ENCODE assay signal across 8 cellular contexts in genomic region chr3:113051222-113051804, GRCh38.
DNase-seq lines count a peak whose midpoint lies in the region; ATAC-seq and TF ChIP-seq lines count a peak whose summit lies in the region.

No MANE protein-coding gene starts in this region.

- H4K91ac ChIP-seq in IMR-90 (ENCODE audit: insufficient read depth, low read depth, low read length) = peak overlapping the region; percentile 48; the same call in 1 of the 2 replicates

- no peak overlapping the region for H3K4me3 Mint-ChIP-seq in nephron progenitor cell

- DNase-seq in DMS114 treated with DMSO at 0.1 percent for 48 hours (lab: John Stamatoyannopoulos, UW; ENCODE audit: unreplicated experiment) (peak; percentile 69), IMR-90 (peak; percentile 78), OCI-M1 (lab: John Stamatoyannopoulos, UW) (peak; percentile 91), activated T-cell treated with anti-CD3 and anti-CD28 coated beads for 4 hours (peak; percentile 92), fibroblast of gingiva (ENCODE audit: low read depth) (peak; percentile 69), nephron progenitor cell (peak; percentile 88)
- peak; percentile 61 to 88 (median 75) for DNase-seq in stimulated activated naive CD4-positive, alpha-beta T cell (lab: John Stamatoyannopoulos, UW)

- H4K8ac ChIP-seq in IMR-90 (ENCODE audit: low read depth in 2 of 2, low read length in 2 of 2) = peak overlapping the region in 1 of 2 experiments; percentile 26; a peak in 1 of 4 replicates

- dilution Hi-C loops in IMR-90 (cut with HindIII; ENCODE audit: low sequenced_read_pairs, unreplicated experiment) = no loop called here

- H3K27me3 Mint-ChIP-seq in nephron progenitor cell (ENCODE audit: low read depth, poor library complexity) = peaks cover 3% of the 10 kb centered on the region

- H3K36me3 Mint-ChIP-seq in nephron progenitor cell (ENCODE audit: low read depth) = peaks cover 11% of the 10 kb centered on the region

- no peak overlapping the region; the same call in 2 of the 3 replicates for H2BK15ac ChIP-seq in IMR-90 (ENCODE audit: low read depth, low read length)

- no peaks in the 10 kb centered on the region for H3K9me3 ChIP-seq in IMR-90 (ENCODE audit: control insufficient read depth, insufficient read depth, low read length)

- TF ChIP-seq RAD21 in IMR-90 (IDR thresholded peaks at IDR 0.05; ENCODE audit: low read length) = peak; percentile 96

- no peaks in the 10 kb centered on the region for H4K20me1 ChIP-seq in IMR-90 (ENCODE audit: insufficient read depth, low read length)

- WGBS in IMR-90 (ENCODE audit: extremely low coverage in 2 of 2, insufficient read length in 1 of 2), 2 experiments = 11% methylated on average over 5 of the region's 17 CpGs; no CpG with 5 or more reads in 1 of the 2 experiments

- H3K18ac ChIP-seq in IMR-90 (ENCODE audit: low read depth, low read length) = peak overlapping the region; percentile 15; the same call in 1 of the 2 replicates

- no peak overlapping the region for H3K27ac ChIP-seq in IMR-90 (ENCODE audit: insufficient read depth, low read length)

- H2BK20ac ChIP-seq in IMR-90 (ENCODE audit: low read depth, low read length) = peak overlapping the region; percentile 93

- H2AK5ac ChIP-seq in IMR-90 (ENCODE audit: low read depth, low read length) = peak overlapping the region; percentile 15; the same call in 1 of the 2 replicates

- H3K79me1 ChIP-seq in IMR-90 (ENCODE audit: low read depth in 1 of 2, low read length in 2 of 2) = no peaks in the 10 kb centered on the region

- H3K9me3 Mint-ChIP-seq in nephron progenitor cell = peaks cover 19% of the 10 kb centered on the region

- peak overlapping the region; percentile 66; the same call in 1 of the 2 replicates for H3K23ac ChIP-seq in IMR-90 (ENCODE audit: low read depth, low read length)

- ATAC-seq in GM21529 (IDR thresholded peaks at IDR 0.05; ENCODE audit: unreplicated experiment) (peak; percentile 98), IMR-90 (ENCODE audit: low read depth) (peak; percentile 85)

- peaks cover 5% of the 10 kb centered on the region for H3K4me1 ChIP-seq in IMR-90 (ENCODE audit: control insufficient read depth, insufficient read depth, low read length)

- no peaks in the 10 kb centered on the region for H3K36me3 ChIP-seq in IMR-90 (ENCODE audit: control insufficient read depth, insufficient read depth, low read length)

- no peak overlapping the region for H3K27ac Mint-ChIP-seq in nephron progenitor cell

- no peaks in the 10 kb centered on the region for H3K9me1 ChIP-seq in IMR-90 (ENCODE audit: insufficient read depth, low read length)

- no peaks in the 10 kb centered on the region for H3K4me1 Mint-ChIP-seq in nephron progenitor cell

- CTCF ChIA-PET in IMR-90 (lab: Yijun Ruan, JAX) = interaction anchor here (3.0 kb wide), 1 partner anchor 237 kb away, joined by 15 read pairs; no protein-coding TSS in a partner anchor

- H2AK9ac ChIP-seq in IMR-90 (replicated peaks; ENCODE audit: low read depth, low read length, poor library complexity) = no peak overlapping the region

- TF ChIP-seq CTCF in IMR-90 (conservative IDR thresholded peaks at IDR 0.05; ENCODE audit: low read depth, low read length) (peak; percentile 87), nephron progenitor cell (IDR thresholded peaks at IDR 0.05) (peak; percentile 95)

- no TSS peak for BruUV-seq in IMR-90 (replicated peaks; lab: Mats Ljungman, UMichigan)

- no peak overlapping the region for H4K5ac ChIP-seq in IMR-90 (ENCODE audit: low read depth, low read length)

- in situ Hi-C loops in IMR-90 (cut with MboI; ENCODE audit: low sequenced_read_pairs) = loop anchor here (10.0 kb wide), 1 partner anchor 573 kb away; no protein-coding TSS in a partner anchor

- H3K4me2 ChIP-seq in IMR-90 (ENCODE audit: low read depth, low read length) = peak overlapping the region; percentile 64

- peak overlapping the region; percentile 63; the same call in 1 of the 2 replicates for H3K14ac ChIP-seq in IMR-90 (replicated peaks; ENCODE audit: low read depth, low read length)

- no peak for TF ChIP-seq POLR2A in IMR-90 (IDR thresholded peaks at IDR 0.05; ENCODE audit: low read depth, low read length)

- peaks cover 10% of the 10 kb centered on the region for H3K27me3 ChIP-seq in IMR-90 (ENCODE audit: control insufficient read depth, insufficient read depth, low read length)

- peak overlapping the region; percentile 87 for H2BK120ac ChIP-seq in IMR-90 (ENCODE audit: low read depth, low read length)

- peak overlapping the region; percentile 66 for H2AFZ ChIP-seq in IMR-90 (replicated peaks; ENCODE audit: low read length, poor library complexity)

- peak overlapping the region; percentile 76 for H3K4ac ChIP-seq in IMR-90 (ENCODE audit: low read depth, low read length)

- no peak overlapping the region for H2BK5ac ChIP-seq in IMR-90 (ENCODE audit: low read depth, low read length, poor library complexity, severe bottlenecking)

- no peak overlapping the region for H3K9ac ChIP-seq in IMR-90 (ENCODE audit: low read depth, low read length)

- H3K56ac ChIP-seq in IMR-90 (ENCODE audit: extremely low read depth, insufficient read depth, low read length) = no peak overlapping the region

- POLR2A ChIA-PET in IMR-90 (lab: Charles Lee; ENCODE audit: unreplicated experiment) = no interaction called here

- intact Hi-C loops in IMR-90 (cut with micrococcal nuclease) = loop anchor here (1.0 to 10.0 kb wide), 7 partner anchors 83 to 693 kb away; partner anchors contain the start of genes ATP6V1A and NAA50

- no peak overlapping the region for H3K4me3 ChIP-seq in IMR-90 (ENCODE audit: insufficient read depth, low read depth, low read length)

TF ChIP-seq in IMR-90, 13 proteins besides CTCF, POLR2A, EP300 and RAD21:
- TF ChIP-seq RFX5 (IDR thresholded peaks at IDR 0.05; ENCODE audit: low read depth, low read length) = no peak
- no peak for TF ChIP-seq MAZ (IDR thresholded peaks at IDR 0.05; ENCODE audit: borderline replicate concordance, low read depth, low read length)
- no peak for TF ChIP-seq RCOR1 (IDR thresholded peaks at IDR 0.05; ENCODE audit: insufficient replicate concordance, low read length)
- peak; percentile 86; the same call in 1 of the 2 replicates for TF ChIP-seq MXI1 (IDR thresholded peaks at IDR 0.05; ENCODE audit: borderline replicate concordance, low read depth, low read length)
- TF ChIP-seq FOS (IDR thresholded peaks at IDR 0.05; ENCODE audit: low read depth, low read length) = peak; percentile 71
- TF ChIP-seq SMC3 (IDR thresholded peaks at IDR 0.05; ENCODE audit: low read depth, low read length) = peak; percentile 93
- TF ChIP-seq USF2 (IDR thresholded peaks at IDR 0.05; ENCODE audit: low read depth, low read length) = peak; percentile 90
